Comparison of ENCODE assay signal across 9 cellular contexts in genomic region chr11:8671242-8671641, GRCh38. TPM values are rescaled to one million over a fixed set of nuclear protein-coding genes. Genes with fewer than 3 reads are reported as not detected.
DNase-seq lines count a peak whose midpoint lies in the region; ATAC-seq, FAIRE-seq and TF ChIP-seq lines count a peak whose summit lies in the region.
"Had no signal": no experiment of that assay in that cellular context is flagged by ENCODE, and none has a peak within 500 bp of the region (broad histone marks: within the 10 kb centered on the region; RNA-seq: fewer than 3 reads in every experiment).

No MANE protein-coding gene starts in this region.

- no peaks in the 10 kb centered on the region for H3K4me1 Mint-ChIP-seq in T-helper 17 cell
- H3K4me1 Mint-ChIP-seq: IgD-negative memory B cell had no signal

- H3K9me3 ChIP-seq in ovary (no peaks in the 10 kb centered on the region), WERI-Rb-1 (ENCODE audit: severe bottlenecking) (no peaks in the 10 kb centered on the region), T-helper 17 cell (ENCODE audit: control insufficient read depth, low read length, poor library complexity, severe bottlenecking) (no peaks in the 10 kb centered on the region)

- 8 to 10% (median 9%) methylated on average over 4 of the region's 4 CpGs for WGBS in ovary, 3 donors

- no peak for FAIRE-seq in frontal cortex (lab: Jason Lieb, UNC)

- H3K4me3 ChIP-seq in ovary, result no peak overlapping the region
- H3K4me3 ChIP-seq in WERI-Rb-1 (ENCODE audit: low read depth, low read length), result no peak overlapping the region

- no peak for ATAC-seq in T-helper 17 cell
- ATAC-seq in GM21723 (IDR thresholded peaks at IDR 0.05; ENCODE audit: unreplicated experiment), result no peak
- no peak for ATAC-seq in GM21381 (IDR thresholded peaks at IDR 0.05; ENCODE audit: unreplicated experiment)

- no peak for TF ChIP-seq POLR2A in ovary (IDR thresholded peaks at IDR 0.05)

- H3K27me3 ChIP-seq in ovary (no peaks in the 10 kb centered on the region), WERI-Rb-1 (ENCODE audit: insufficient read depth, low read depth, severe bottlenecking) (no peaks in the 10 kb centered on the region)

- H3K36me3 ChIP-seq in ovary (no peaks in the 10 kb centered on the region), WERI-Rb-1 (no peaks in the 10 kb centered on the region)

- H3K4me3 Mint-ChIP-seq in T-helper 17 cell, result no peak overlapping the region
- H3K4me3 Mint-ChIP-seq: IgD-negative memory B cell had no signal

- intact Hi-C loops in ovary (cut with DNase I), result no loop called here

- TF ChIP-seq EP300 in ovary (IDR thresholded peaks at IDR 0.05), result no peak

- no peak overlapping the region for H3K27ac Mint-ChIP-seq in T-helper 17 cell
- H3K27ac Mint-ChIP-seq: IgD-negative memory B cell had no signal

- DNase-seq in GM04504 (ENCODE audit: low read depth) (peak; percentile 97), SW 1271 (lab: John Stamatoyannopoulos, UW) (peak; percentile 56 to 85), frontal cortex (ENCODE audit: low spot score in 2 of 2) (peak; percentile 21 to 58), ovary (peak in 4 of 5 donors; percentile 41 to 70 (median 50)), WERI-Rb-1 (no peak), T-helper 17 cell (no peak)

- H3K27ac ChIP-seq in ovary, result peak overlapping the region; percentile 57 to 58
- no peak overlapping the region for H3K27ac ChIP-seq in WERI-Rb-1

- peaks cover 7% of the 10 kb centered on the region for H3K36me3 Mint-ChIP-seq in T-helper 17 cell (ENCODE audit: low read depth)

- no peaks in the 10 kb centered on the region for H3K4me1 ChIP-seq in ovary (ENCODE audit: insufficient read depth)

- TF ChIP-seq CTCF in ovary (IDR thresholded peaks at IDR 0.05), result no peak
- no peak for TF ChIP-seq CTCF in WERI-Rb-1 (IDR thresholded peaks at IDR 0.05; ENCODE audit: low read depth, low read length)

- H3K27me3 Mint-ChIP-seq in T-helper 17 cell, result no peaks in the 10 kb centered on the region
- H3K27me3 Mint-ChIP-seq: IgD-negative memory B cell had no signal

RNA-seq across cellular contexts. Expression of gene TRIM66, which starts 11.2 kb away (rescaled TPM):
- 2.9 TPM for total RNA-seq in frontal cortex
- 10 to 100 TPM in 1 of 7 donors, 1 to 10 TPM in 6; 2.3 to 15.4 (median 4.9) TPM for total RNA-seq in ovary
- 1 to 10 TPM; 2.6 to 6.7 TPM for polyA plus RNA-seq in ovary
- total RNA-seq in T-helper 17 cell, result 10 to 100 TPM; 20.0 to 23.5 TPM

RNA-seq across cellular contexts. Expression of gene RPL27A, which starts 11.3 kb away (rescaled TPM):
- total RNA-seq in frontal cortex (667 TPM), ovary (1,000 to 10,000 TPM in 6 of 7 donors, 100 to 1,000 TPM in 1; 986 to 2,251 (median 1,304) TPM), T-helper 17 cell (1,000 to 10,000 TPM; 1,682 to 1,804 TPM)
- 1,000 to 10,000 TPM; 3,412 to 6,011 TPM for polyA plus RNA-seq in ovary

Comparison
In these comparisons a context has a peak if more than half of its experiments do, and no peak if none do; other contexts are left out.
1. DNase-seq: peak in GM04504 (single experiment), SW 1271 (2 of 2), frontal cortex (2 of 2) and ovary (4 of 5); none in WERI-Rb-1 (single experiment) and T-helper 17 cell (0 of 3).